Comparison of ENCODE assay signal across 20 cellular contexts in genomic region chr7:100370746-100371145, GRCh38. TPM values are rescaled to one million over a fixed set of nuclear protein-coding genes. Genes with fewer than 3 reads are reported as not detected.
DNase-seq lines count a peak whose midpoint lies in the region; TF ChIP-seq lines count a peak whose summit lies in the region.
"Had no signal": no experiment of that assay in that cellular context is flagged by ENCODE, and none has a peak within 500 bp of the region (broad histone marks: within the 10 kb centered on the region; RNA-seq: fewer than 3 reads in every experiment).

No MANE protein-coding gene starts in this region.

- no peak for TF ChIP-seq CTCF in neutrophil (IDR thresholded peaks at IDR 0.05)

- H3K27ac Mint-ChIP-seq in CD8-positive, alpha-beta memory T cell, result peak overlapping the region in 6 of 8 donors; percentile 10 to 87 (median 62)
- H3K27ac Mint-ChIP-seq in IgD-negative memory B cell, result peak overlapping the region; percentile 86 to 99 (median 99)

- peak overlapping the region; percentile 53; the same call in 1 of the 2 replicates for H3K9ac ChIP-seq in iPS-20b (ENCODE audit: low read depth, low read length)

- H3K36me3 Mint-ChIP-seq in CD8-positive, alpha-beta memory T cell, result peaks cover 0 to 9% (median 2%) of the 10 kb centered on the region in 3 donors
- peaks cover 2% of the 10 kb centered on the region for H3K36me3 Mint-ChIP-seq in IgD-negative memory B cell

- no peaks in the 10 kb centered on the region for H3K27me3 ChIP-seq in CD8-positive, alpha-beta memory T cell (ENCODE audit: insufficient read depth, low read length, poor library complexity, severe bottlenecking)
- H3K27me3 ChIP-seq in iPS-20b (ENCODE audit: insufficient read depth, low read length), result no peaks in the 10 kb centered on the region
- no peaks in the 10 kb centered on the region for H3K27me3 ChIP-seq in neutrophil
- H3K27me3 ChIP-seq: cardiac muscle cell, gastrocnemius medialis, pancreas, right lobe of liver, stomach, upper lobe of left lung had no signal

- H3K27ac ChIP-seq in CD8-positive, alpha-beta memory T cell (ENCODE audit: low read depth, low read length), result no peak overlapping the region
- H3K27ac ChIP-seq in iPS-20b (ENCODE audit: low read length), result peak overlapping the region; percentile 29
- peak overlapping the region; percentile 100 for H3K27ac ChIP-seq in neutrophil
- H3K27ac ChIP-seq: cardiac muscle cell had no signal

- no peaks in the 10 kb centered on the region for H3K9me3 Mint-ChIP-seq in CD8-positive, alpha-beta memory T cell
- H3K9me3 Mint-ChIP-seq in IgD-negative memory B cell, result no peaks in the 10 kb centered on the region
- H3K9me3 Mint-ChIP-seq: T-helper 1 cell treated with Interleukin-12 subunit alpha and Interleukin-12 subunit beta and Interleukin-4 antibody, amounts not matched to agents 30 μg/mL and 1 μg/mL, for 36 hours had no signal

- H3K4me1 ChIP-seq in CD8-positive, alpha-beta memory T cell (ENCODE audit: insufficient read depth, low read length), result peaks cover 18% of the 10 kb centered on the region
- peaks cover 12% of the 10 kb centered on the region; the same call in 1 of the 2 replicates for H3K4me1 ChIP-seq in iPS-20b (ENCODE audit: insufficient read depth, low read length)
- peaks cover 90 to 100% of the 10 kb centered on the region in 2 experiments for H3K4me1 ChIP-seq in neutrophil (ENCODE audit: control insufficient read depth in 1 of 2, insufficient read depth in 1 of 2, low read depth in 1 of 2, low read length in 1 of 2)
- H3K4me1 ChIP-seq: gastrocnemius medialis, pancreas, right lobe of liver had no signal

- POLR2A ChIA-PET in CD8-positive, alpha-beta memory T cell (lab: Charles Lee), result no interaction called here

- DNase-seq in CD8-positive, alpha-beta memory T cell, result peak in 1 of 5 donors; percentile 36
- DNase-seq in hippocampal formation (lab: John Stamatoyannopoulos, UW) (no peak), DMS53 treated with DMSO at 0.1 percent for 48 hours (lab: John Stamatoyannopoulos, UW; ENCODE audit: unreplicated experiment) (no peak)
- no peak for DNase-seq in activated naive CD4-positive, alpha-beta T cell (lab: John Stamatoyannopoulos, UW)
- DNase-seq: activated CD4-positive, CD25-positive, alpha-beta regulatory T cell; activated CD8-positive, alpha-beta memory T cell treated with anti-CD3 and anti-CD28 coated beads for 24 hours; gastrocnemius medialis; left ventricle myocardium superior; MM.1S; NCI-H1694; pancreas; PC-3; stomach; upper lobe of left lung had no signal

- no peak overlapping the region for H3K4me3 Mint-ChIP-seq in CD8-positive, alpha-beta memory T cell
- peak overlapping the region in 2 of 4 donors; percentile 28 to 65 for H3K4me3 Mint-ChIP-seq in IgD-negative memory B cell
- H3K4me3 Mint-ChIP-seq: T-helper 1 cell treated with Interleukin-12 subunit alpha and Interleukin-12 subunit beta and Interleukin-4 antibody, amounts not matched to agents 30 μg/mL and 1 μg/mL, for 36 hours had no signal

- CTCF ChIA-PET in CD8-positive, alpha-beta memory T cell (lab: Charles Lee), result no interaction called here

- H3K27me3 Mint-ChIP-seq in CD8-positive, alpha-beta memory T cell, result no peaks in the 10 kb centered on the region
- no peaks in the 10 kb centered on the region for H3K27me3 Mint-ChIP-seq in IgD-negative memory B cell

- H3K4me1 Mint-ChIP-seq in CD8-positive, alpha-beta memory T cell, result peaks cover 36 to 57% (median 39%) of the 10 kb centered on the region in 3 donors
- peaks cover 40 to 57% (median 52%) of the 10 kb centered on the region in 3 donors for H3K4me1 Mint-ChIP-seq in IgD-negative memory B cell

- no peaks in the 10 kb centered on the region for H3K9me3 ChIP-seq in CD8-positive, alpha-beta memory T cell (ENCODE audit: low read length)
- H3K9me3 ChIP-seq in iPS-20b (ENCODE audit: insufficient read depth, low read depth, low read length) (no peaks in the 10 kb centered on the region), neutrophil (no peaks in the 10 kb centered on the region)
- H3K9me3 ChIP-seq: gastrocnemius medialis, pancreas, right lobe of liver, stomach, upper lobe of left lung had no signal

- no peak overlapping the region for H3K4me3 ChIP-seq in CD8-positive, alpha-beta memory T cell (ENCODE audit: low read length)
- H3K4me3 ChIP-seq in iPS-20b (ENCODE audit: low read length) (no peak overlapping the region), neutrophil (ENCODE audit: low read depth in 1 of 2, low read length in 1 of 2) (no peak overlapping the region)
- H3K4me3 ChIP-seq: cardiac muscle cell, gastrocnemius medialis, pancreas, right lobe of liver, stomach, upper lobe of left lung had no signal

- no peaks in the 10 kb centered on the region for H3K36me3 ChIP-seq in CD8-positive, alpha-beta memory T cell (ENCODE audit: insufficient read depth, low read length)
- H3K36me3 ChIP-seq in iPS-20b (ENCODE audit: insufficient read depth, low read depth, low read length) (0 out of 2 replicates have a peak, but pooled peaks cover 7% of the 10 kb centered on the region), neutrophil (peaks cover 16% of the 10 kb centered on the region)
- H3K36me3 ChIP-seq: cardiac muscle cell, pancreas, right lobe of liver had no signal

RNA-seq across cellular contexts. Expression of gene PILRA, which starts 2.5 kb away (rescaled TPM):
- total RNA-seq in CD8-positive, alpha-beta memory T cell, result 1 to 10 TPM in 1 of 2 experiments, under 1 TPM in 1; 0.84 to 1.9 TPM
- 0.37 TPM for polyA plus RNA-seq in CD8-positive, alpha-beta memory T cell
- 2.3 TPM for polyA plus RNA-seq in IgD-negative memory B cell

RNA-seq across cellular contexts. Expression of gene PILRB, which starts 12.8 kb away (rescaled TPM):
- total RNA-seq in CD8-positive, alpha-beta memory T cell, result 10 to 100 TPM; 33.5 to 33.7 TPM
- 18.1 TPM for polyA plus RNA-seq in CD8-positive, alpha-beta memory T cell
- polyA plus RNA-seq in IgD-negative memory B cell, result 14.3 TPM

RNA-seq across cellular contexts. Expression of gene ZCWPW1, which starts 57.8 kb away (rescaled TPM):
- total RNA-seq in CD8-positive, alpha-beta memory T cell, result 1 to 10 TPM; 4.3 to 5.0 TPM
- polyA plus RNA-seq in CD8-positive, alpha-beta memory T cell, result 6.5 TPM
- 12.1 TPM for polyA plus RNA-seq in IgD-negative memory B cell

RNA-seq across cellular contexts. Expression of gene MEPCE, which starts 58.9 kb away (rescaled TPM):
- total RNA-seq in CD8-positive, alpha-beta memory T cell, result 10 to 100 TPM; 75.9 to 78.8 TPM
- 13.6 TPM for polyA plus RNA-seq in CD8-positive, alpha-beta memory T cell
- polyA plus RNA-seq in IgD-negative memory B cell, result 19.8 TPM
